1 cellular context compared by ENCODE assay signal in the genomic region with DNA sequence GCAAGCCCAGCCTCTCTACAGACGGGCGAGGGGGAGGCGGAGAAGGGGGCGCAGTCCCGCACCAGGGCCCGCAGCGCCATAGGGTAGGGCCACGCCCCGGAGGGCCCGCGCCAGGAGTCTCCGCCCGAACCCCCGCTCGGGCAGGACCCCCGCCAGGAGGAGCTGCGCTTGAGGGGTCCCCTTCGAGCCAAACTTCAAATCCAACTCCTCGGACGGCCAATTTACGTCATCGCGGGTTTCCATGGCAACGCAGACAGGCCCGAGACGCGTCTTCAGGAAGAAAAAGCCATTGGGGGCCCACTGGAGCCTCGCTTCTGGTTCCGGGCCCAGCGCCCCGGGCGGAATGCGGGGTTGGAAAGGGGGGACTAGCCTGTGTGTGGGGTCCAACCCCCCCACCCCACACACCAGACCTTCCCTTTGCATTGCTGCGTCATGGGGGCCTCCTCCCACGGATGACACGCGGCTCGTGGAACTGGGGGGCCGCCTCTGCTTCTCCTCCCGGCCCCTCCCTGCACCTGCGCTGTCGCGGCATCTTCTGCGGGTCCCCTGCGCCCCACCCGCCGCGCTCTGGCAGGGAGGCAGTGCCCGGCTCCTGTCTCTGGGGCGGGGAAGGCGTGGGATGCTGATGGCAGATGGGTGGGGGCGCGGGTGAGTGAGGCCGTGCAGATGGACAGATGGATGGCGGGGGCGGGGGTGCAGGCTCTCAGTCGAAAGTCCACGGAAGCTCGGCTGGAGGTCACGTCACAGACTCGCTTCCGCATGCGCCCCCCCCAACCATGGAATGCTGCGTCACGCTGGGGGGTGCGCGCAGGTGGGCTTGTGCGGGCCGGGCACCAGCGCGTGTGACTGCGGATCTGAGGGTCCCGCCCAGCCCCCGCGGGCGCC.
TF ChIP-seq lines count a peak whose summit lies in the region.

No MANE protein-coding gene starts in this region.

TF ChIP-seq in HepG2, 621 proteins besides CTCF, POLR2A, EP300 and RAD21 (continued from another document):
- TF ChIP-seq, protein P1, sequence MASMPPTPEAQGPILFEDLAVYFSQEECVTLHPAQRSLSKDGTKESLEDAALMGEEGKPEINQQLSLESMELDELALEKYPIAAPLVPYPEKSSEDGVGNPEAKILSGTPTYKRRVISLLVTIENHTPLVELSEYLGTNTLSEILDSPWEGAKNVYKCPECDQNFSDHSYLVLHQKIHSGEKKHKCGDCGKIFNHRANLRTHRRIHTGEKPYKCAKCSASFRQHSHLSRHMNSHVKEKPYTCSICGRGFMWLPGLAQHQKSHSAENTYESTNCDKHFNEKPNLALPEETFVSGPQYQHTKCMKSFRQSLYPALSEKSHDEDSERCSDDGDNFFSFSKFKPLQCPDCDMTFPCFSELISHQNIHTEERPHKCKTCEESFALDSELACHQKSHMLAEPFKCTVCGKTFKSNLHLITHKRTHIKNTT (CRISPR knock-in tag; IDR thresholded peaks at IDR 0.05), result no peak
- TF ChIP-seq, protein P2, sequence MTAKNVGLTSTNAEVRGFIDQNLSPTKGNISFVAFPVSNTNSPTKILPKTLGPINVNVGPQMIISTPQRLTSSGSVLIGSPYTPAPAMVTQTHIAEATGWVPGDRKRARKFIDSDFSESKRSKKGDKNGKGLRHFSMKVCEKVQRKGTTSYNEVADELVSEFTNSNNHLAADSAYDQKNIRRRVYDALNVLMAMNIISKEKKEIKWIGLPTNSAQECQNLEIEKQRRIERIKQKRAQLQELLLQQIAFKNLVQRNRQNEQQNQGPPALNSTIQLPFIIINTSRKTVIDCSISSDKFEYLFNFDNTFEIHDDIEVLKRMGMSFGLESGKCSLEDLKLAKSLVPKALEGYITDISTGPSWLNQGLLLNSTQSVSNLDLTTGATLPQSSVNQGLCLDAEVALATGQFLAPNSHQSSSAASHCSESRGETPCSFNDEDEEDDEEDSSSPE (CRISPR knock-in tag; IDR thresholded peaks at IDR 0.05), result no peak
- TF ChIP-seq ZNF331 (CRISPR knock-in tag; IDR thresholded peaks at IDR 0.05) (no peak), ZNF329 (CRISPR knock-in tag; IDR thresholded peaks at IDR 0.05; ENCODE audit: low read depth) (no peak), PITX1 (CRISPR knock-in tag; IDR thresholded peaks at IDR 0.05) (no peak), RFXANK (CRISPR knock-in tag; IDR thresholded peaks at IDR 0.05) (no peak)
- TF ChIP-seq, protein P3, sequence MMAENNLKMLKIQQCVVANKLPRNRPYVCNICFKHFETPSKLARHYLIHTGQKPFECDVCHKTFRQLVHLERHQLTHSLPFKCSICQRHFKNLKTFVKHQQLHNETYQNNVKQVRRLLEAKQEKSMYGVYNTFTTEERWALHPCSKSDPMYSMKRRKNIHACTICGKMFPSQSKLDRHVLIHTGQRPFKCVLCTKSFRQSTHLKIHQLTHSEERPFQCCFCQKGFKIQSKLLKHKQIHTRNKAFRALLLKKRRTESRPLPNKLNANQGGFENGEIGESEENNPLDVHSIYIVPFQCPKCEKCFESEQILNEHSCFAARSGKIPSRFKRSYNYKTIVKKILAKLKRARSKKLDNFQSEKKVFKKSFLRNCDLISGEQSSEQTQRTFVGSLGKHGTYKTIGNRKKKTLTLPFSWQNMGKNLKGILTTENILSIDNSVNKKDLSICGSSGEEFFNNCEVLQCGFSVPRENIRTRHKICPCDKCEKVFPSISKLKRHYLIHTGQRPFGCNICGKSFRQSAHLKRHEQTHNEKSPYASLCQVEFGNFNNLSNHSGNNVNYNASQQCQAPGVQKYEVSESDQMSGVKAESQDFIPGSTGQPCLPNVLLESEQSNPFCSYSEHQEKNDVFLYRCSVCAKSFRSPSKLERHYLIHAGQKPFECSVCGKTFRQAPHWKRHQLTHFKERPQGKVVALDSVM (CRISPR knock-in tag; IDR thresholded peaks at IDR 0.05), result no peak
- TF ChIP-seq, protein P4, sequence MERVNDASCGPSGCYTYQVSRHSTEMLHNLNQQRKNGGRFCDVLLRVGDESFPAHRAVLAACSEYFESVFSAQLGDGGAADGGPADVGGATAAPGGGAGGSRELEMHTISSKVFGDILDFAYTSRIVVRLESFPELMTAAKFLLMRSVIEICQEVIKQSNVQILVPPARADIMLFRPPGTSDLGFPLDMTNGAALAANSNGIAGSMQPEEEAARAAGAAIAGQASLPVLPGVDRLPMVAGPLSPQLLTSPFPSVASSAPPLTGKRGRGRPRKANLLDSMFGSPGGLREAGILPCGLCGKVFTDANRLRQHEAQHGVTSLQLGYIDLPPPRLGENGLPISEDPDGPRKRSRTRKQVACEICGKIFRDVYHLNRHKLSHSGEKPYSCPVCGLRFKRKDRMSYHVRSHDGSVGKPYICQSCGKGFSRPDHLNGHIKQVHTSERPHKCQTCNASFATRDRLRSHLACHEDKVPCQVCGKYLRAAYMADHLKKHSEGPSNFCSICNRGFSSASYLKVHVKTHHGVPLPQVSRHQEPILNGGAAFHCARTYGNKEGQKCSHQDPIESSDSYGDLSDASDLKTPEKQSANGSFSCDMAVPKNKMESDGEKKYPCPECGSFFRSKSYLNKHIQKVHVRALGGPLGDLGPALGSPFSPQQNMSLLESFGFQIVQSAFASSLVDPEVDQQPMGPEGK (CRISPR knock-in tag; IDR thresholded peaks at IDR 0.05), result peak; percentile 56
